ENCODE assay signal across 20 cellular contexts in the genomic region with DNA sequence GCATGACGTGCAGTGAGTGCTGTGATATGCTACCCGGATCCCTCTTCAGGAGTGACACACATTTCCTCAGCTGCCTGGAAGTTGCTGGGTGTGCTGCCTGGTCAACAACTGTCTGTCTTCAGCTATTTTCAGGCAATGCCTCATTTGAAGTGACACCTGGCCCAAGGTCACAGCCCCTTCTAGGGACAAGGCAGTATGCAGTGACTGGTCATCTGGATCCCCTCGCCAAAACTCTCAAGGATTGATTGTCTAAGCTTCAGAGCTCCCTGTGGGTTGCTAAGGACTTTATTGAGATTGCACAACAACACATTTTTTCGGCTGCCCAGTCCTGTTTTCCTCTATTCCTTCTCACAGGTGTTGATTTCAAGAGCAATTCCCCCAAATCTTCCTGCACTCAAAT.
"Had no signal": no experiment of that assay in that cellular context is flagged by ENCODE, and none has a peak within 500 bp of the region (broad histone marks: within the 10 kb centered on the region; RNA-seq: fewer than 3 reads in every experiment).

No MANE protein-coding gene starts in this region.

- H3K27ac ChIP-seq: ascending aorta, esophagus squamous epithelium, left lung, neural progenitor cell, sigmoid colon, spleen, testis, upper lobe of right lung, WERI-Rb-1 had no signal

- H3K4me2 ChIP-seq: neural progenitor cell had no signal

- H3K4me1 ChIP-seq: ascending aorta, esophagus squamous epithelium, left lung, sigmoid colon, spleen, testis, upper lobe of right lung had no signal

- H2AFZ ChIP-seq: neural progenitor cell had no signal

- H3K4me3 ChIP-seq: ascending aorta, esophagus squamous epithelium, left lung, neural progenitor cell, sigmoid colon, spleen, testis, upper lobe of right lung had no signal

- DNase-seq: activated CD4-positive, alpha-beta T cell treated with anti-CD3 and anti-CD28 coated beads for 1 hour; activated CD8-positive, alpha-beta memory T cell treated with anti-CD3 and anti-CD28 coated beads for 24 hours; activated CD8-positive, alpha-beta memory T cell treated with anti-CD3 and anti-CD28 coated beads, Interleukin-2, amount 50 U/mL, for 48 hours; activated effector memory CD4-positive, alpha-beta T cell treated with anti-CD3 and anti-CD28 coated beads, Interleukin-2, amount 50 U/mL, for 16 hours; activated naive CD4-positive, alpha-beta T cell treated with anti-CD3 and anti-CD28 coated beads, Interleukin-2, amount 50 U/mL, for 16 hours; activated T-cell treated with anti-CD3 and anti-CD28 coated beads, Interleukin-2, amount 50 U/mL, for 72 hours; effector memory CD4-positive, alpha-beta T cell; esophagus squamous epithelium; hippocampal formation; left lung; naive B cell; sigmoid colon; spleen; stimulated activated CD4-positive, alpha-beta T cell treated with anti-CD3 and anti-CD28 coated beads, Interleukin-4, amount 100 ng/mL, for 4 hours; testis; upper lobe of right lung; WERI-Rb-1 had no signal

- H3K27me3 ChIP-seq: ascending aorta, esophagus squamous epithelium, left lung, neural progenitor cell, sigmoid colon, spleen, testis, upper lobe of right lung had no signal

- H3K9me3 ChIP-seq: ascending aorta, esophagus squamous epithelium, left lung, sigmoid colon, spleen, testis, upper lobe of right lung had no signal

- H3K36me3 ChIP-seq: ascending aorta, esophagus squamous epithelium, left lung, neural progenitor cell, sigmoid colon, spleen, upper lobe of right lung, WERI-Rb-1 had no signal

- H3K9ac ChIP-seq: neural progenitor cell had no signal

- FAIRE-seq: keratinocyte had no signal
